In the genomic region with DNA sequence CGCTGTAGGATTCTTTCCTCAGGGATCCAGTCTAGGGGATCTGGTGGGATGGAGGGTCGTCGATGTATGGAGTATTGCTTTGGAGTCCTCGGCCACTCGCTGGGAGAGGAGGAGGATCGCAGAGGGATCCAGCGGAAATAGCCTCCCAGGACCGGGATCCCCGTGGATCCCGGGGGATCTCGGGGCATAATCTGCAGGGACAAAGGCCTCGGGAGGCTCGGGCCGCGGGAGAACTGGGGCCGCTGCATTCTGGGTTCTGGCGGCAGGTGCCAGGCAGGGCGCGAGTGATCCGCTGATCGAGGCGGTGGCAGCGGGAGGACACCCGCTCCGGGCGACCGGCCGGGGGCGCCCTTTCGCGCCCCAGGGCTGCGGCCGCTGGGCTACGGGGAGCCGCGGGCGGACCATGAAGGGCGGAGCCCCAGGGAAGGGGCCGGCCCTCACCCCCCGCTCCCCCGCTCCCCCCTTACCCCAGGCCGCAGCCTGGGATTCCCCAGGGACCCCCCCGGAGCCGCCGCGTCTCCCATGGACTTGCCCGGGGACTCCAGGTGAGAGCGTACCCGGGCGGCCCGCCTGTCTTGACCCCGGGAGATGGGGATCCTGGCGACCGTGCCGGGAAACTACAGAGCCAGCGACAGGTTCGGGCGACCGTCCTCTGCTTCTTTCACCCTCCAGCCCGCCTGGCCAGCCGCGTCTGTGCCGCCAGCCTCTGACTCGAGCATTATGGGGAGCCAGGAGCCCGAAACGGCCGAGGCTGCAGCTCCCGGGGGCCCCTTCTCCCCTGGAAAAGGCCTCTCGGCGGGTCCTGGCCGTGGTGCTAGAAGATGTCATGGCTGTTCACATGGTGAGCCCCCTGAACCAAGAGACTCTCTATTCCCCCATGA, we compare ENCODE assay signal across 7 cellular contexts.
A peak's percentile ranks its signal among the peaks of the same experiment; 100 is the strongest.
DNase-seq lines count a peak whose midpoint lies in the region; ATAC-seq and TF ChIP-seq lines count a peak whose summit lies in the region.

No MANE protein-coding gene starts in this region.

- TF ChIP-seq CTCF in GM13976 (IDR thresholded peaks at IDR 0.05; ENCODE audit: borderline replicate concordance, control extremely low read depth, extremely low read depth, insufficient read depth, missing control alignments) = peak; percentile 91

- in situ Hi-C loops in GM13976 (cut with MboI; ENCODE audit: low sequenced_read_pairs, unreplicated experiment) = no loop called here

- DNase-seq in GM13976 (ENCODE audit: low spot score) (peak; percentile 92), NCI-H2107 (lab: John Stamatoyannopoulos, UW) (peak; percentile 71), kidney glomerular epithelial cell (lab: John Stamatoyannopoulos, UW) (peak; percentile 58)
- DNase-seq in activated CD4-positive, CD25-positive, alpha-beta regulatory T cell (lab: John Stamatoyannopoulos, UW) = peak; percentile 49 to 66 (median 52)
- peak; percentile 67 for DNase-seq in central memory CD4-positive, alpha-beta T cell
- DNase-seq in stimulated activated CD4-positive, alpha-beta T cell treated with anti-CD3 and anti-CD28 coated beads, Interleukin-1b, Interleukin-23, amount 100 ng/mL, for 24 hours (ENCODE audit: low read depth in 4 of 4, low spot score in 1 of 4) = peak; percentile 54 to 69 (median 59)

- ATAC-seq in HG02759 (IDR thresholded peaks at IDR 0.05; ENCODE audit: unreplicated experiment) = peak; percentile 59

Comparison
In these comparisons a context has a peak if more than half of its experiments do, and no peak if none do; other contexts are left out.
1. Peak in every context shown above with its lines: DNase-seq and ATAC-seq.